26 cellular contexts compared by ENCODE assay signal in the genomic region with DNA sequence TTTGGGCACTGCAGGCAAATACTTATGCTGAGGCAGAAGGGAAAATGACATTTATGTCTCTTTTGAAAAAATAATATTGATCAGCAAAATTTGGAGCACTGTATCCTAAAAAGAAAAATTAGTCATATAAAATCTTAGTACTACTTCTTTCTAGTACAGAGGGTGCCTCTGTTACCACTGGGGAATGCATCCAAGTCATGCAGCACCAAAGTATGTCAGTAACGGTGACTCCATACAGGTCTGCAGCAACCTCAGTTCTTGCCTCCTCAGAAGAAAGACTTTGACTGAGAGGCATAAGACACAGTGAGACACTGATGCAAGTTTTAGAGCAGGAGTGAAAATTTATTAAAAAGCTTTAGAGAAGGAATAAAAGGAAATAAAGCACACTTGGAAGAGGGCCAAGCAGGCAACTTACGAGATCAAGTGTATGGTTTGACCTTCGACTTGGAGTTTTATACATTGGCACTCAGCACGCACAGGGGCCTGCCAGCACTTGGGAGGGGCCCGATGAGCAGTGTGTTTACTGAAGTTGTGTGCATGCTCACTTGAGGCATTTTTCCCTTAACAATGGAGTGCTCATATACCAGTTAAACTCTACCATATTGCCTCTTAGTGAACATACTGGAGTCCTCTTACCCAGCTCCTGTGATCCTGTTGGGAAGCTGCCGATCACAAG.
"Had no signal": no experiment of that assay in that cellular context is flagged by ENCODE, and none has a peak within 500 bp of the region (broad histone marks: within the 10 kb centered on the region; RNA-seq: fewer than 3 reads in every experiment).

No MANE protein-coding gene starts in this region.

- H3K4me3 ChIP-seq: body of pancreas, esophagus muscularis mucosa, gastrocnemius medialis had no signal

- H3K27me3 ChIP-seq: body of pancreas, esophagus muscularis mucosa, foreskin keratinocyte, gastrocnemius medialis had no signal

- H3K4me1 Mint-ChIP-seq: activated CD4-positive, alpha-beta memory T cell treated with anti-CD3 and anti-CD28 coated beads, Interleukin-2, amount 10 ng/mL, durations not matched to agents 7 days and 5 days; activated CD4-positive, alpha-beta T cell treated with anti-CD3 and anti-CD28 coated beads, Interleukin-2, amount 10 ng/mL, durations not matched to agents 7 days and 5 days; activated T-helper 17 cell treated with anti-CD3 and anti-CD28 coated beads, Interleukin-2, amount 50 U/mL, for 72 hours had no signal

- H3K9me3 ChIP-seq: body of pancreas, esophagus muscularis mucosa, gastrocnemius medialis had no signal

- ATAC-seq: activated T-cell treated with anti-CD3 and anti-CD28 coated beads, Interleukin-2, amount 50 U/mL, for 4 hours; activated T-helper 17 cell treated with anti-CD3 and anti-CD28 coated beads, Interleukin-2, amount 50 U/mL, for 72 hours; body of pancreas; effector memory CD8-positive, alpha-beta T cell; foreskin keratinocyte; gastrocnemius medialis had no signal

- H3K27ac Mint-ChIP-seq: activated CD4-positive, alpha-beta memory T cell treated with anti-CD3 and anti-CD28 coated beads, Interleukin-2, amount 10 ng/mL, durations not matched to agents 7 days and 5 days; activated CD4-positive, alpha-beta T cell treated with anti-CD3 and anti-CD28 coated beads, Interleukin-2, amount 10 ng/mL, durations not matched to agents 7 days and 5 days; activated naive CD8-positive, alpha-beta T cell; activated T-helper 17 cell treated with anti-CD3 and anti-CD28 coated beads, Interleukin-2, amount 50 U/mL, for 72 hours; effector memory CD8-positive, alpha-beta T cell had no signal

- H3K4me1 ChIP-seq: body of pancreas, esophagus muscularis mucosa, foreskin keratinocyte, gastrocnemius medialis had no signal

- H3K36me3 Mint-ChIP-seq: activated naive CD8-positive, alpha-beta T cell had no signal

- H3K9me3 Mint-ChIP-seq: activated CD4-positive, alpha-beta T cell treated with anti-CD3 and anti-CD28 coated beads, Interleukin-2, amount 10 ng/mL, durations not matched to agents 7 days and 5 days had no signal

- H3K27ac ChIP-seq: body of pancreas, esophagus muscularis mucosa, foreskin keratinocyte, gastrocnemius medialis had no signal

- DNase-seq: activated CD4-positive, alpha-beta memory T cell treated with anti-CD3 and anti-CD28 coated beads, Interleukin-2, amount 10 ng/mL, durations not matched to agents 7 days and 5 days; activated CD4-positive, alpha-beta T cell treated with anti-CD3 and anti-CD28 coated beads for 1 hour; activated CD4-positive, alpha-beta T cell treated with anti-CD3 and anti-CD28 coated beads for 4 hours; activated CD4-positive, alpha-beta T cell treated with anti-CD3 and anti-CD28 coated beads, Interleukin-2, amount 10 ng/mL, durations not matched to agents 7 days and 5 days; activated CD4-positive, alpha-beta T cell treated with anti-CD3 and anti-CD28 coated beads, Interleukin-2, amount 50 U/mL, for 4 hours; activated effector memory CD4-positive, alpha-beta T cell treated with Interleukin-2 at 50 U/mL for 16 hours; activated gamma-delta T cell treated with Interleukin-2 at 50 U/mL for 16 hours; activated naive CD4-positive, alpha-beta T cell treated with anti-CD3 and anti-CD28 coated beads, Interleukin-2, amount 50 U/mL, for 16 hours; activated naive CD4-positive, alpha-beta T cell treated with Interleukin-2 at 50 U/mL for 16 hours; activated T-cell treated with anti-CD3 and anti-CD28 coated beads, Interleukin-2, amount 50 U/mL, for 4 hours; amniotic stem cell; anterior cingulate cortex; body of pancreas; caudate nucleus; cortex of kidney; dermis blood vessel endothelial cell; effector CD4-positive, alpha-beta T cell; effector memory CD8-positive, alpha-beta T cell; erythroblast; foreskin keratinocyte; gastrocnemius medialis; glutamatergic neuron; T-helper 2 cell had no signal

- H3K36me3 ChIP-seq: esophagus muscularis mucosa, gastrocnemius medialis had no signal

- H3K4me3 Mint-ChIP-seq: activated CD4-positive, alpha-beta memory T cell treated with anti-CD3 and anti-CD28 coated beads, Interleukin-2, amount 10 ng/mL, durations not matched to agents 7 days and 5 days; activated CD4-positive, alpha-beta T cell treated with anti-CD3 and anti-CD28 coated beads, Interleukin-2, amount 10 ng/mL, durations not matched to agents 7 days and 5 days; activated naive CD8-positive, alpha-beta T cell; activated T-cell treated with anti-CD3 and anti-CD28 coated beads, Interleukin-2, amount 50 U/mL, for 4 hours; activated T-helper 17 cell treated with anti-CD3 and anti-CD28 coated beads, Interleukin-2, amount 50 U/mL, for 72 hours; effector memory CD8-positive, alpha-beta T cell had no signal
